In genomic region chr14:59278111-59278510, GRCh38 we compare ENCODE assay signal across 15 cellular contexts.
DNase-seq lines count a peak whose midpoint lies in the region; ATAC-seq and TF ChIP-seq lines count a peak whose summit lies in the region.
"Had no signal": no experiment of that assay in that cellular context is flagged by ENCODE, and none has a peak within 500 bp of the region (broad histone marks: within the 10 kb centered on the region; RNA-seq: fewer than 3 reads in every experiment).

No MANE protein-coding gene starts in this region.

- H3K9me3 Mint-ChIP-seq in activated naive CD8-positive, alpha-beta T cell treated with anti-CD3 and anti-CD28 coated beads, Interleukin-2, amount 50 U/mL, for 24 hours = peaks cover 4% of the 10 kb centered on the region
- H3K9me3 Mint-ChIP-seq: CD8-positive, alpha-beta memory T cell had no signal

- H3K27me3 ChIP-seq in MM.1S (replicated peaks; ENCODE audit: insufficient read depth, low read length) = no peaks in the 10 kb centered on the region
- H3K27me3 ChIP-seq: heart left ventricle, pancreas had no signal

- H3K4me2 ChIP-seq in MM.1S (ENCODE audit: low read depth, low read length) = no peak overlapping the region
- H3K4me2 ChIP-seq: GM23338 had no signal

- H3K4me1 Mint-ChIP-seq in activated naive CD8-positive, alpha-beta T cell treated with anti-CD3 and anti-CD28 coated beads, Interleukin-2, amount 50 U/mL, for 24 hours = peaks cover 23% of the 10 kb centered on the region

- no peaks in the 10 kb centered on the region for H3F3A ChIP-seq in MM.1S (ENCODE audit: insufficient read depth, low read length)

- TF ChIP-seq CTCF in epithelial cell of esophagus (IDR thresholded peaks at IDR 0.05; ENCODE audit: insufficient read depth, low read depth, low read length, missing control alignments) (no peak), omental fat pad (IDR thresholded peaks at IDR 0.05) (no peak), MM.1S (IDR thresholded peaks at IDR 0.05; ENCODE audit: low read length) (no peak)

- DNase-seq in EL = peak; percentile 93
- peak; percentile 92 for DNase-seq in RKO (ENCODE audit: low spot score)
- DNase-seq in epithelial cell of esophagus (ENCODE audit: low read depth) = peak; percentile 91
- DNase-seq in omental fat pad (ENCODE audit: low spot score) = no peak
- no peak for DNase-seq in NCI-H446 (lab: John Stamatoyannopoulos, UW)
- DNase-seq in stimulated activated CD4-positive, alpha-beta T cell treated with anti-CD3 and anti-CD28 coated beads, Interleukin-4, amount 100 ng/mL, for 1 hour = no peak
- no peak for DNase-seq in MM.1S
- no peak for DNase-seq in activated naive CD8-positive, alpha-beta T cell treated with anti-CD3 and anti-CD28 coated beads, Interleukin-2, amount 50 U/mL, for 24 hours
- DNase-seq: activated naive CD4-positive, alpha-beta T cell treated with anti-CD3 and anti-CD28 coated beads, Interleukin-2, amount 50 U/mL, for 16 hours; CD8-positive, alpha-beta memory T cell; heart left ventricle; NCI-H524; pancreas had no signal

- H3K4me3 Mint-ChIP-seq in activated naive CD8-positive, alpha-beta T cell treated with anti-CD3 and anti-CD28 coated beads, Interleukin-2, amount 50 U/mL, for 24 hours = no peak overlapping the region
- H3K4me3 Mint-ChIP-seq: CD8-positive, alpha-beta memory T cell; GM23338 had no signal

- H3K9ac ChIP-seq in MM.1S (ENCODE audit: low read length) = no peak overlapping the region

- H3K79me2 ChIP-seq in MM.1S (ENCODE audit: low read length) = no peaks in the 10 kb centered on the region

- H3K4me3 ChIP-seq in epithelial cell of esophagus (ENCODE audit: low read length) (no peak overlapping the region), MM.1S (ENCODE audit: low read length) (no peak overlapping the region)
- H3K4me3 ChIP-seq: GM23338, heart left ventricle, pancreas had no signal

- H3K36me3 ChIP-seq in MM.1S (replicated peaks; ENCODE audit: insufficient read depth, low read length) = no peaks in the 10 kb centered on the region
- H3K36me3 ChIP-seq: pancreas had no signal

- no peaks in the 10 kb centered on the region for H3K27me3 Mint-ChIP-seq in activated naive CD8-positive, alpha-beta T cell treated with anti-CD3 and anti-CD28 coated beads, Interleukin-2, amount 50 U/mL, for 24 hours
- H3K27me3 Mint-ChIP-seq: CD8-positive, alpha-beta memory T cell had no signal

- H4K20me1 ChIP-seq in MM.1S (ENCODE audit: insufficient read depth, low read length) = no peaks in the 10 kb centered on the region

- no peaks in the 10 kb centered on the region for H3K4me1 ChIP-seq in MM.1S (ENCODE audit: low read length)

- peak; percentile 70 for ATAC-seq in omental fat pad (ENCODE audit: low FRiP score)
- no peak for ATAC-seq in activated naive CD8-positive, alpha-beta T cell treated with anti-CD3 and anti-CD28 coated beads, Interleukin-2, amount 50 U/mL, for 24 hours
- ATAC-seq: GM23338 had no signal

- no peak overlapping the region for H3K27ac Mint-ChIP-seq in activated naive CD8-positive, alpha-beta T cell treated with anti-CD3 and anti-CD28 coated beads, Interleukin-2, amount 50 U/mL, for 24 hours
- H3K27ac Mint-ChIP-seq: CD8-positive, alpha-beta memory T cell; GM23338 had no signal

- H2AFZ ChIP-seq in MM.1S (ENCODE audit: low read length) = no peak overlapping the region
- H2AFZ ChIP-seq: GM23338 had no signal

- no peaks in the 10 kb centered on the region for H3K9me2 ChIP-seq in MM.1S (replicated peaks; ENCODE audit: insufficient read depth, low read length)

- H3K36me3 Mint-ChIP-seq in activated naive CD8-positive, alpha-beta T cell treated with anti-CD3 and anti-CD28 coated beads, Interleukin-2, amount 50 U/mL, for 24 hours (ENCODE audit: low read depth) = peaks cover 2% of the 10 kb centered on the region

- H3K27ac ChIP-seq in MM.1S (ENCODE audit: low read length) = no peak overlapping the region
- H3K27ac ChIP-seq: HL-60 had no signal

- no peaks in the 10 kb centered on the region for H3K9me3 ChIP-seq in MM.1S (replicated peaks; ENCODE audit: insufficient read depth, low read length)
- H3K9me3 ChIP-seq: heart left ventricle, pancreas had no signal

Comparison
In these comparisons a context has a peak if more than half of its experiments do, and no peak if none do; other contexts are left out.
1. DNase-seq: peak in EL (single experiment), RKO (single experiment) and epithelial cell of esophagus (single experiment); none in omental fat pad (single experiment), NCI-H446 (0 of 2), stimulated activated CD4-positive, alpha-beta T cell treated with anti-CD3 and anti-CD28 coated beads, Interleukin-4, amount 100 ng/mL, for 1 hour (single experiment), MM.1S (single experiment) and activated naive CD8-positive, alpha-beta T cell treated with anti-CD3 and anti-CD28 coated beads, Interleukin-2, amount 50 U/mL, for 24 hours (single experiment).